ENCODE assay signal across 8 cellular contexts in the genomic region with DNA sequence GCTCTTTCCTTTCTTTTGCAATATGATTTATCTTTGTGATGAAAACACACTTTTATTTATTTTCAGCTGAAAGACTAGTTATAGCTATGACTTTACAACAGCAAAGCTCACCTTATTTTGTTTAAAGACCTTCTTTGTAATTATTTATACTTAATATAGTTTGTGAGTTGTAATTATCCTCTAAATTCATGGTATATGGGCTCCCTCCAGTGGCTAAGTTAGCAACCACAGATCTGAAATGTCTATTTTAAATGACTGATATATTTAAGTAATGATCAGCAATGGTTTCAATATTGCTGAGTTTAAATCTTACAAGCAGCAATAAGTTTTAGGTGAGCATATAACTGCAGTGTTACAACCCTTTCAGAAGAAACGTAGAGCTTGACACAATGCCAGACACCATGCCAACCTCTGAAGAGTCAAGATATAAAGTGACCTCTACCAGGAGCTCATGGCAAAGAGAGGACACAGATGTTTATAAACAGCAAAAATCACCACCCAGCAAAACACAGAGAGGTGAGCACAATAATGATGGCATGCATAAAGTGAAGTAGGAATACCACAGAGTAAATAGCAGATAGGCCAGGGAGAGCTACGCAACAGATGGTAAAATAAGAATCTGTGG.
DNase-seq lines count a peak whose midpoint lies in the region; ATAC-seq and TF ChIP-seq lines count a peak whose summit lies in the region.

No MANE protein-coding gene starts in this region.

- H2AK5ac ChIP-seq in IMR-90 (ENCODE audit: low read depth, low read length), result no peak overlapping the region

- H3K9me3 Mint-ChIP-seq in activated naive CD4-positive, alpha-beta T cell treated with anti-CD3 and anti-CD28 coated beads, Interleukin-2, amount 50 U/mL, for 72 hours, result peaks cover 5 to 10% of the 10 kb centered on the region in 2 donors
- H3K9me3 Mint-ChIP-seq in stimulated activated effector memory CD8-positive, alpha-beta T cell treated with anti-CD3 and anti-CD28 coated beads, Interleukin-12 subunit alpha, Interleukin-12 subunit beta, amount 100 ng/mL, for 72 hours, result peaks cover 14% of the 10 kb centered on the region

- H3K4ac ChIP-seq in IMR-90 (ENCODE audit: low read depth, low read length), result no peak overlapping the region

- no peaks in the 10 kb centered on the region for H3K9me1 ChIP-seq in IMR-90 (ENCODE audit: insufficient read depth, low read length)

- H3K79me1 ChIP-seq in IMR-90 (ENCODE audit: low read depth in 1 of 2, low read length in 2 of 2), result no peaks in the 10 kb centered on the region

- H3K4me3 ChIP-seq in AG04450 (ENCODE audit: low read depth, low read length) (no peak overlapping the region), IMR-90 (ENCODE audit: insufficient read depth, low read depth, low read length) (no peak overlapping the region), body of pancreas (no peak overlapping the region)

- no TSS peak for BruUV-seq in IMR-90 (replicated peaks; lab: Mats Ljungman, UMichigan)

- no peak overlapping the region for H2BK20ac ChIP-seq in IMR-90 (ENCODE audit: low read depth, low read length)

- ATAC-seq in IMR-90 (ENCODE audit: low read depth) (peak; percentile 66; the same call in 1 of the 2 replicates), body of pancreas (no peak), HG02981 (IDR thresholded peaks at IDR 0.05; ENCODE audit: unreplicated experiment) (no peak), HG03442 (IDR thresholded peaks at IDR 0.05; ENCODE audit: unreplicated experiment) (no peak)
- ATAC-seq in activated naive CD4-positive, alpha-beta T cell treated with anti-CD3 and anti-CD28 coated beads, Interleukin-2, amount 50 U/mL, for 72 hours, result no peak
- no peak for ATAC-seq in stimulated activated effector memory CD8-positive, alpha-beta T cell treated with anti-CD3 and anti-CD28 coated beads, Interleukin-12 subunit alpha, Interleukin-12 subunit beta, amount 100 ng/mL, for 72 hours

- H3K9me3 ChIP-seq in AG04450 (ENCODE audit: control insufficient read depth, insufficient read depth, low read length) (no peaks in the 10 kb centered on the region), IMR-90 (ENCODE audit: control insufficient read depth, insufficient read depth, low read length) (no peaks in the 10 kb centered on the region), body of pancreas (no peaks in the 10 kb centered on the region)

- no peak overlapping the region for H3K56ac ChIP-seq in IMR-90 (ENCODE audit: extremely low read depth, insufficient read depth, low read length)

- H3K23ac ChIP-seq in IMR-90 (ENCODE audit: low read depth, low read length), result no peak overlapping the region

- no peaks in the 10 kb centered on the region for H3K27me3 ChIP-seq in AG04450 (ENCODE audit: control insufficient read depth, insufficient read depth, low read length)
- no peaks in the 10 kb centered on the region for H3K27me3 ChIP-seq in IMR-90 (ENCODE audit: control insufficient read depth, insufficient read depth, low read length)
- H3K27me3 ChIP-seq in body of pancreas, result no peaks in the 10 kb centered on the region

- H3K4me3 Mint-ChIP-seq in stimulated activated effector memory CD8-positive, alpha-beta T cell treated with anti-CD3 and anti-CD28 coated beads, Interleukin-12 subunit alpha, Interleukin-12 subunit beta, amount 100 ng/mL, for 72 hours, result no peak overlapping the region

- H3K14ac ChIP-seq in IMR-90 (replicated peaks; ENCODE audit: low read depth, low read length), result no peak overlapping the region

- no peak overlapping the region for H2AFZ ChIP-seq in IMR-90 (replicated peaks; ENCODE audit: low read length, poor library complexity)

- H4K91ac ChIP-seq in IMR-90 (ENCODE audit: insufficient read depth, low read depth, low read length), result no peak overlapping the region

- no peaks in the 10 kb centered on the region for H3K4me1 Mint-ChIP-seq in stimulated activated effector memory CD8-positive, alpha-beta T cell treated with anti-CD3 and anti-CD28 coated beads, Interleukin-12 subunit alpha, Interleukin-12 subunit beta, amount 100 ng/mL, for 72 hours

- H3K36me3 ChIP-seq in IMR-90 (ENCODE audit: control insufficient read depth, insufficient read depth, low read length) (no peaks in the 10 kb centered on the region), body of pancreas (replicated peaks in 1 of 2; ENCODE audit: insufficient read depth in 1 of 2, low read depth in 2 of 2) (no peaks in the 10 kb centered on the region)

- dilution Hi-C loops in IMR-90 (cut with HindIII; ENCODE audit: low sequenced_read_pairs, unreplicated experiment), result no loop called here

- POLR2A ChIA-PET in AG04450 (lab: Yijun Ruan, JAX), result no interaction called here
- POLR2A ChIA-PET in IMR-90 (lab: Charles Lee; ENCODE audit: unreplicated experiment), result no interaction called here

- no peak overlapping the region for H3K18ac ChIP-seq in IMR-90 (ENCODE audit: low read depth, low read length)

- H4K8ac ChIP-seq in IMR-90 (ENCODE audit: low read depth in 2 of 2, low read length in 2 of 2), result no peak overlapping the region

- no peak overlapping the region for H2AK9ac ChIP-seq in IMR-90 (replicated peaks; ENCODE audit: low read depth, low read length, poor library complexity)

- no peaks in the 10 kb centered on the region for H4K20me1 ChIP-seq in IMR-90 (ENCODE audit: insufficient read depth, low read length)

- in situ Hi-C loops in IMR-90 (cut with MboI; ENCODE audit: low sequenced_read_pairs), result loop anchor here (25.0 kb wide), 2 partner anchors 1382 to 1557 kb away; no protein-coding TSS in a partner anchor

- DNase-seq in AG04450 (ENCODE audit: low read depth, low spot score), result no peak
- peak; percentile 35 for DNase-seq in IMR-90
- DNase-seq in body of pancreas, result peak in 1 of 4 donors; percentile 3
- DNase-seq in left kidney (ENCODE audit: low read depth, low spot score), result peak; percentile 32
- DNase-seq in activated naive CD4-positive, alpha-beta T cell treated with anti-CD3 and anti-CD28 coated beads, Interleukin-2, amount 50 U/mL, for 72 hours (ENCODE audit: low spot score in 2 of 2), result no peak
- no peak for DNase-seq in stimulated activated effector memory CD8-positive, alpha-beta T cell treated with anti-CD3 and anti-CD28 coated beads, Interleukin-12 subunit alpha, Interleukin-12 subunit beta, amount 100 ng/mL, for 72 hours (ENCODE audit: low spot score in 2 of 2)

- H2BK120ac ChIP-seq in IMR-90 (ENCODE audit: low read depth, low read length), result no peak overlapping the region

- H3K36me3 Mint-ChIP-seq in activated naive CD4-positive, alpha-beta T cell treated with anti-CD3 and anti-CD28 coated beads, Interleukin-2, amount 50 U/mL, for 72 hours, result no peaks in the 10 kb centered on the region
- no peaks in the 10 kb centered on the region for H3K36me3 Mint-ChIP-seq in stimulated activated effector memory CD8-positive, alpha-beta T cell treated with anti-CD3 and anti-CD28 coated beads, Interleukin-12 subunit alpha, Interleukin-12 subunit beta, amount 100 ng/mL, for 72 hours

- H3K4me1 ChIP-seq in IMR-90 (ENCODE audit: control insufficient read depth, insufficient read depth, low read length), result no peaks in the 10 kb centered on the region
- no peaks in the 10 kb centered on the region for H3K4me1 ChIP-seq in body of pancreas

- no peak overlapping the region for H3K4me2 ChIP-seq in IMR-90 (ENCODE audit: low read depth, low read length)

- TF ChIP-seq POLR2A in IMR-90 (IDR thresholded peaks at IDR 0.05; ENCODE audit: low read depth, low read length) (no peak), body of pancreas (IDR thresholded peaks at IDR 0.05) (no peak)

- no peak overlapping the region for H3K9ac ChIP-seq in IMR-90 (ENCODE audit: low read depth, low read length)

- H4K5ac ChIP-seq in IMR-90 (ENCODE audit: low read depth, low read length), result no peak overlapping the region

- TF ChIP-seq RAD21 in IMR-90 (IDR thresholded peaks at IDR 0.05; ENCODE audit: low read length), result peak; percentile 74

- TF ChIP-seq CTCF in AG04450 (IDR thresholded peaks at IDR 0.05; ENCODE audit: low read depth, low read length) (peak; percentile 63), IMR-90 (conservative IDR thresholded peaks at IDR 0.05; ENCODE audit: low read depth, low read length) (peak; percentile 65), body of pancreas (IDR thresholded peaks at IDR 0.05) (peak in 6 of 7 experiments; percentile 8 to 49 (median 46))

- intact Hi-C loops in IMR-90 (cut with micrococcal nuclease) (loop anchor here (1.0 to 10.0 kb wide), 6 partner anchors 142 to 1670 kb away; no protein-coding TSS in a partner anchor), body of pancreas (cut with DNase I) (no loop called here)

- no peak overlapping the region for H2BK5ac ChIP-seq in IMR-90 (ENCODE audit: low read depth, low read length, poor library complexity, severe bottlenecking)

- CTCF ChIA-PET in AG04450 (lab: Charles Lee) (interaction anchor here (0.6 to 3.0 kb wide), 30 partner anchors 8 to 1908 kb away, joined by 3 to 25 read pairs (median 5); a partner anchor contains a TSS), IMR-90 (lab: Yijun Ruan, JAX) (interaction anchor here (0.6 to 1.1 kb wide), 2 partner anchors 18 to 1237 kb away, joined by 3 read pairs; no protein-coding TSS in a partner anchor)

- H2BK15ac ChIP-seq in IMR-90 (ENCODE audit: low read depth, low read length), result no peak overlapping the region

- H3K27ac ChIP-seq in AG04450 (ENCODE audit: low read depth, low read length) (no peak overlapping the region), IMR-90 (ENCODE audit: insufficient read depth, low read length) (no peak overlapping the region), body of pancreas (no peak overlapping the region)

- no CpG with 5 or more reads among the region's 2 CpGs for WGBS in IMR-90 (ENCODE audit: extremely low coverage in 2 of 2, insufficient read length in 1 of 2), 2 experiments
- 47 to 50% methylated on average over 2 of the region's 2 CpGs for WGBS in body of pancreas, 2 donors

- no peak overlapping the region for H3K27ac Mint-ChIP-seq in activated naive CD4-positive, alpha-beta T cell treated with anti-CD3 and anti-CD28 coated beads, Interleukin-2, amount 50 U/mL, for 72 hours
- H3K27ac Mint-ChIP-seq in stimulated activated effector memory CD8-positive, alpha-beta T cell treated with anti-CD3 and anti-CD28 coated beads, Interleukin-12 subunit alpha, Interleukin-12 subunit beta, amount 100 ng/mL, for 72 hours, result no peak overlapping the region

TF ChIP-seq in IMR-90, 13 proteins besides CTCF, POLR2A, EP300 and RAD21:
- peak; percentile 59 for TF ChIP-seq SMC3 (IDR thresholded peaks at IDR 0.05; ENCODE audit: low read depth, low read length)
- no peak for TF ChIP-seq RFX5 (IDR thresholded peaks at IDR 0.05; ENCODE audit: low read depth, low read length)

Comparison
In these comparisons a context has a peak if more than half of its experiments do, and no peak if none do; other contexts are left out.
1. DNase-seq: peak in IMR-90 (single experiment) and left kidney (single experiment); none in AG04450 (single experiment), activated naive CD4-positive, alpha-beta T cell treated with anti-CD3 and anti-CD28 coated beads, Interleukin-2, amount 50 U/mL, for 72 hours (0 of 2) and stimulated activated effector memory CD8-positive, alpha-beta T cell treated with anti-CD3 and anti-CD28 coated beads, Interleukin-12 subunit alpha, Interleukin-12 subunit beta, amount 100 ng/mL, for 72 hours (0 of 2).
2. Peak in every context shown above with its lines, with median percentiles within 50 percentile points of each other: CTCF ChIP-seq.